In genomic region chr7:82442492-82443043, GRCh38 we compare ENCODE assay signal across 9 cellular contexts. TPM values are rescaled to one million over a fixed set of nuclear protein-coding genes. Genes with fewer than 3 reads are reported as not detected.
DNase-seq lines count a peak whose midpoint lies in the region; ATAC-seq and TF ChIP-seq lines count a peak whose summit lies in the region.
"Had no signal": no experiment of that assay in that cellular context is flagged by ENCODE, and none has a peak within 500 bp of the region (broad histone marks: within the 10 kb centered on the region; RNA-seq: fewer than 3 reads in every experiment).

No MANE protein-coding gene starts in this region.

- no peaks in the 10 kb centered on the region for H3K36me3 Mint-ChIP-seq in HFFc6 (ENCODE audit: low read depth)
- peaks cover 4% of the 10 kb centered on the region for H3K36me3 Mint-ChIP-seq in activated naive CD8-positive, alpha-beta T cell treated with anti-CD3 and anti-CD28 coated beads, Interleukin-2, amount 50 U/mL, for 24 hours (ENCODE audit: low read depth)

- no peaks in the 10 kb centered on the region for H3K9me3 Mint-ChIP-seq in HFFc6
- H3K9me3 Mint-ChIP-seq in activated naive CD8-positive, alpha-beta T cell treated with anti-CD3 and anti-CD28 coated beads, Interleukin-2, amount 50 U/mL, for 24 hours, result no peaks in the 10 kb centered on the region

- no peak for TF ChIP-seq EP300 in stomach (IDR thresholded peaks at IDR 0.05)

- 1 to 7% (median 4%) methylated on average over 22 of the region's 22 CpGs for WGBS in stomach, 5 donors

- ATAC-seq in activated naive CD8-positive, alpha-beta T cell treated with anti-CD3 and anti-CD28 coated beads, Interleukin-2, amount 50 U/mL, for 24 hours, result no peak
- no peak for ATAC-seq in GM18858 (IDR thresholded peaks at IDR 0.05; ENCODE audit: unreplicated experiment)

- H3K27me3 Mint-ChIP-seq in HFFc6 (ENCODE audit: insufficient read depth), result no peaks in the 10 kb centered on the region; the same call in none of the 2 replicates
- peaks cover 39% of the 10 kb centered on the region for H3K27me3 Mint-ChIP-seq in activated naive CD8-positive, alpha-beta T cell treated with anti-CD3 and anti-CD28 coated beads, Interleukin-2, amount 50 U/mL, for 24 hours

- H3K4me3 ChIP-seq in iPS-20b (ENCODE audit: low read length), result peak overlapping the region; percentile 70
- H3K4me3 ChIP-seq in stomach, result peak overlapping the region; percentile 72 to 84 (median 82)

- H3K4me1 ChIP-seq in iPS-20b (ENCODE audit: insufficient read depth, low read length), result peaks cover 32% of the 10 kb centered on the region
- peaks cover 0 to 32% (median 17%) of the 10 kb centered on the region in 4 donors for H3K4me1 ChIP-seq in stomach

- no peak for TF ChIP-seq POLR2A in stomach (IDR thresholded peaks at IDR 0.05)

- H3K9ac ChIP-seq in iPS-20b (ENCODE audit: low read depth, low read length), result peak overlapping the region; percentile 85

- DNase-seq in C1 segment of cervical spinal cord (lab: John Stamatoyannopoulos, UW) (peak in 9 of 14 donors; percentile 29 to 73 (median 50)), HFFc6 (no peak), stomach (no peak), RPMI8226 (no peak), GM19240 (ENCODE audit: insufficient read length, low spot score) (no peak)
- no peak for DNase-seq in activated naive CD8-positive, alpha-beta T cell treated with anti-CD3 and anti-CD28 coated beads, Interleukin-2, amount 50 U/mL, for 24 hours

- H3K27me3 ChIP-seq in iPS-20b (ENCODE audit: insufficient read depth, low read length) (peaks cover 26% of the 10 kb centered on the region; the same call in 1 of the 2 replicates), stomach (peaks cover 0 to 26% (median 14%) of the 10 kb centered on the region in 3 donors)

- H3K9me3 ChIP-seq in iPS-20b (ENCODE audit: insufficient read depth, low read depth, low read length) (no peaks in the 10 kb centered on the region), stomach (no peaks in the 10 kb centered on the region)

- H3K36me3 ChIP-seq in iPS-20b (ENCODE audit: insufficient read depth, low read depth, low read length) (no peaks in the 10 kb centered on the region), stomach (no peaks in the 10 kb centered on the region)

- H3K27ac ChIP-seq in iPS-20b (ENCODE audit: low read length), result no peak overlapping the region
- peak overlapping the region in 4 of 5 donors; percentile 88 to 90 (median 89) for H3K27ac ChIP-seq in stomach
- H3K27ac ChIP-seq: HL-60 had no signal

- intact Hi-C loops in stomach (cut with DNase I; ENCODE audit: low total_unique reads), result no loop called here

- peaks cover 39% of the 10 kb centered on the region for H3K4me1 Mint-ChIP-seq in HFFc6 (ENCODE audit: low read depth)
- peaks cover 9% of the 10 kb centered on the region for H3K4me1 Mint-ChIP-seq in activated naive CD8-positive, alpha-beta T cell treated with anti-CD3 and anti-CD28 coated beads, Interleukin-2, amount 50 U/mL, for 24 hours

- TF ChIP-seq CTCF in HFFc6 (IDR thresholded peaks at IDR 0.05) (no peak), stomach (IDR thresholded peaks at IDR 0.05) (no peak)

- H3K27ac Mint-ChIP-seq in HFFc6, result peak overlapping the region; percentile 85
- H3K27ac Mint-ChIP-seq in activated naive CD8-positive, alpha-beta T cell treated with anti-CD3 and anti-CD28 coated beads, Interleukin-2, amount 50 U/mL, for 24 hours, result no peak overlapping the region

- H3K4me3 Mint-ChIP-seq in HFFc6, result peak overlapping the region; percentile 96
- peak overlapping the region; percentile 42 for H3K4me3 Mint-ChIP-seq in activated naive CD8-positive, alpha-beta T cell treated with anti-CD3 and anti-CD28 coated beads, Interleukin-2, amount 50 U/mL, for 24 hours

RNA-seq across cellular contexts. Expression of gene CACNA2D1, which starts 1.0 kb away (rescaled TPM):
- total RNA-seq in HFFc6 (2021; fragmentation: NEBNext Ultra II Directional; extraction: Animal tissue kit (Norgen Biotek cat#: 25700)), result 10 to 100 TPM; 34.9 to 43.6 (median 36.8) TPM
- total RNA-seq in stomach, result 10 to 100 TPM in 3 of 5 donors, 1 to 10 TPM in 2; 4.1 to 72.7 (median 29.0) TPM
- 1 to 10 TPM; 1.8 to 2.7 (median 2.6) TPM for polyA plus RNA-seq in stomach

Comparison
In these comparisons a context has a peak if more than half of its experiments do, and no peak if none do; other contexts are left out.
1. DNase-seq: peak in C1 segment of cervical spinal cord (9 of 14); none in HFFc6 (single experiment), activated naive CD8-positive, alpha-beta T cell treated with anti-CD3 and anti-CD28 coated beads, Interleukin-2, amount 50 U/mL, for 24 hours (single experiment), stomach (single experiment), RPMI8226 (single experiment) and GM19240 (single experiment).